In the genomic region with DNA sequence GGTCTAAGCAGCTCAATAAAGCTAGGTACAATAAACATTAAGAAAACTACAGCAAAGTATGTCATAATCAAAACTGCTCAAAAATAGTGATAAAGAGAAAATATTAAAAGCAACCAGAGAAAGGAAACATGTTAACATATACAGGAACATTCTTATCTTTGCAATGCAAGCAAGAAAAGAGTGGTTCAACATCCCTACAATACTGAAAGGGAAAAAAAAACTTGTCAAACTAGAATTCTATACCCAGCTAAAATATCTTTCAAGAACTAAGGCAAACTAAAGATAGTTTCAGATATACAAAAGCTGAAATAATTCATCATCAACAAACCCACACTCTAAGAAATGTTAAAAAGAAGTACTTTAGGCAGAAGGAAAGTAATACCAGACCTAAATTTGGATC, we compare ENCODE assay signal across 38 cellular contexts.
"Had no signal": no experiment of that assay in that cellular context is flagged by ENCODE, and none has a peak within 500 bp of the region (broad histone marks: within the 10 kb centered on the region; RNA-seq: fewer than 3 reads in every experiment).

No MANE protein-coding gene starts in this region.

- H3K27me3 Mint-ChIP-seq: activated B cell treated with CpG ODN at 0.5 μM for 24 hours; activated CD8-positive, alpha-beta T cell treated with anti-CD3 and anti-CD28 coated beads for 36 hours; activated naive CD8-positive, alpha-beta T cell treated with anti-CD3 and anti-CD28 coated beads for 36 hours; activated T-helper 17 cell treated with anti-CD3 and anti-CD28 coated beads, Interleukin-2, amount 50 U/mL, for 72 hours had no signal

- H3K4me1 Mint-ChIP-seq: activated B cell treated with CpG ODN at 0.5 μM for 24 hours; activated CD4-positive, alpha-beta T cell treated with anti-CD3 and anti-CD28 coated beads, Interleukin-2, amount 10 ng/mL, durations not matched to agents 24 days and 14 days; activated naive CD8-positive, alpha-beta T cell treated with anti-CD3 and anti-CD28 coated beads for 36 hours; activated T-helper 17 cell treated with anti-CD3 and anti-CD28 coated beads, Interleukin-2, amount 50 U/mL, for 72 hours; brain; central memory CD8-positive, alpha-beta T cell had no signal

- H3K27me3 ChIP-seq: adrenal gland, cardiac muscle cell had no signal

- H3K4me3 ChIP-seq: adrenal gland, cardiac muscle cell had no signal

- H3K4me3 Mint-ChIP-seq: activated B cell treated with CpG ODN at 0.5 μM for 24 hours; activated CD4-positive, alpha-beta memory T cell treated with anti-CD3 and anti-CD28 coated beads for 36 hours; activated CD4-positive, alpha-beta T cell treated with anti-CD3 and anti-CD28 coated beads, Interleukin-2, amount 10 ng/mL, durations not matched to agents 24 days and 14 days; activated CD8-positive, alpha-beta T cell treated with anti-CD3 and anti-CD28 coated beads for 36 hours; activated naive CD4-positive, alpha-beta T cell treated with anti-CD3 and anti-CD28 coated beads for 36 hours; activated naive CD8-positive, alpha-beta T cell treated with anti-CD3 and anti-CD28 coated beads for 36 hours; activated T-cell treated with anti-CD3 and anti-CD28 coated beads, Interleukin-2, amount 50 U/mL, for 4 hours; activated T-cell treated with anti-CD3 and anti-CD28 coated beads, Interleukin-2, amount 50 U/mL, for 72 hours; activated T-helper 1 cell treated with anti-CD3 and anti-CD28 coated beads, Interleukin-12 subunit alpha, Interleukin-12 subunit beta, Interleukin-2, Interleukin-4 antibody, amounts not matched to agents 30 ng/mL and 10 ng/mL and 1 ng/mL, durations not matched to agents 14 hours and 24 hours and 36 hours; activated T-helper 17 cell treated with anti-CD3 and anti-CD28 coated beads, Interleukin-2, amount 50 U/mL, for 72 hours; brain; central memory CD8-positive, alpha-beta T cell; T-helper 1 cell treated with Interleukin-12 subunit alpha and Interleukin-12 subunit beta and Interleukin-4 antibody, amounts not matched to agents 30 μg/mL and 1 μg/mL, for 36 hours; T-helper 2 cell treated with Interferon-gamma antibody and Interleukin-4, amounts not matched to agents 5 μg/mL and 100 μg/mL, for 36 hours had no signal

- FAIRE-seq: bronchial epithelial cell, TTC549 had no signal

- H3K27ac Mint-ChIP-seq: activated B cell treated with CpG ODN at 0.5 μM for 24 hours; activated CD4-positive, alpha-beta memory T cell treated with anti-CD3 and anti-CD28 coated beads for 36 hours; activated CD4-positive, alpha-beta T cell treated with anti-CD3 and anti-CD28 coated beads, Interleukin-2, amount 10 ng/mL, durations not matched to agents 24 days and 14 days; activated CD8-positive, alpha-beta T cell treated with anti-CD3 and anti-CD28 coated beads for 36 hours; activated naive CD4-positive, alpha-beta T cell treated with anti-CD3 and anti-CD28 coated beads for 36 hours; activated naive CD4-positive, alpha-beta T cell treated with anti-CD3 and anti-CD28 coated beads, Interleukin-2, amount 50 U/mL, for 72 hours; activated naive CD8-positive, alpha-beta T cell treated with anti-CD3 and anti-CD28 coated beads for 36 hours; activated T-cell treated with anti-CD3 and anti-CD28 coated beads, Interleukin-2, amount 50 U/mL, for 72 hours; activated T-helper 1 cell treated with anti-CD3 and anti-CD28 coated beads, Interleukin-12 subunit alpha, Interleukin-12 subunit beta, Interleukin-2, Interleukin-4 antibody, amounts not matched to agents 30 ng/mL and 10 ng/mL and 1 ng/mL, durations not matched to agents 14 hours and 24 hours and 36 hours; activated T-helper 17 cell treated with anti-CD3 and anti-CD28 coated beads, Interleukin-2, amount 50 U/mL, for 72 hours; brain; T-helper 1 cell treated with Interleukin-12 subunit alpha and Interleukin-12 subunit beta and Interleukin-4 antibody, amounts not matched to agents 30 μg/mL and 1 μg/mL, for 36 hours; T-helper 2 cell treated with Interferon-gamma antibody and Interleukin-4, amounts not matched to agents 5 μg/mL and 100 μg/mL, for 36 hours had no signal

- ATAC-seq: activated CD8-positive, alpha-beta T cell treated with anti-CD3 and anti-CD28 coated beads for 36 hours; activated naive CD4-positive, alpha-beta T cell treated with anti-CD3 and anti-CD28 coated beads, Interleukin-2, amount 50 U/mL, for 72 hours; activated T-cell treated with anti-CD3 and anti-CD28 coated beads, Interleukin-2, amount 50 U/mL, for 4 hours; activated T-cell treated with anti-CD3 and anti-CD28 coated beads, Interleukin-2, amount 50 U/mL, for 72 hours; activated T-helper 17 cell treated with anti-CD3 and anti-CD28 coated beads, Interleukin-2, amount 50 U/mL, for 72 hours had no signal

- H3K4me1 ChIP-seq: adrenal gland had no signal

- DNase-seq: activated B cell treated with CpG ODN at 0.5 μM for 24 hours; activated CD4-positive, alpha-beta memory T cell treated with anti-CD3 and anti-CD28 coated beads for 36 hours; activated CD4-positive, alpha-beta T cell treated with anti-CD3 and anti-CD28 coated beads for 4 hours; activated CD4-positive, alpha-beta T cell treated with anti-CD3 and anti-CD28 coated beads, Interleukin-2, amount 50 U/mL, for 1 hour; activated CD4-positive, alpha-beta T cell treated with anti-CD3 and anti-CD28 coated beads, Interleukin-2, amount 50 U/mL, for 4 hours; activated CD4-positive, CD25-positive, alpha-beta regulatory T cell treated with anti-CD3 and anti-CD28 coated beads, Interleukin-2, amount 50 U/mL, for 72 hours; activated CD8-positive, alpha-beta memory T cell treated with anti-CD3 and anti-CD28 coated beads, Interleukin-2, amount 50 U/mL, for 4 hours; activated CD8-positive, alpha-beta T cell treated with anti-CD3 and anti-CD28 coated beads for 36 hours; activated effector memory CD4-positive, alpha-beta T cell treated with anti-CD3 and anti-CD28 coated beads, Interleukin-2, amount 50 U/mL, for 16 hours; activated gamma-delta T cell treated with Interleukin-2 at 50 U/mL for 16 hours; activated naive CD4-positive, alpha-beta T cell; activated naive CD4-positive, alpha-beta T cell treated with anti-CD3 and anti-CD28 coated beads for 36 hours; activated naive CD4-positive, alpha-beta T cell treated with anti-CD3 and anti-CD28 coated beads, Interleukin-2, amount 50 U/mL, for 16 hours; activated naive CD8-positive, alpha-beta T cell treated with anti-CD3 and anti-CD28 coated beads for 36 hours; activated T-cell treated with anti-CD3 and anti-CD28 coated beads for 4 hours; activated T-cell treated with anti-CD3 and anti-CD28 coated beads, Interleukin-2, amount 50 U/mL, for 1 hour; activated T-cell treated with anti-CD3 and anti-CD28 coated beads, Interleukin-2, amount 50 U/mL, for 4 hours; activated T-cell treated with anti-CD3 and anti-CD28 coated beads, Interleukin-2, amount 50 U/mL, for 72 hours; adrenal gland; amniotic stem cell; aorta; caudate nucleus; cerebellar nuclear complex; T-helper 1 cell; T-helper 2 cell; T-helper 9 cell had no signal

- H3K27ac ChIP-seq: adrenal gland, cardiac muscle cell, VCaP had no signal

- H3K36me3 ChIP-seq: adrenal gland, cardiac muscle cell had no signal
